Comparison of ENCODE assay signal across 10 cellular contexts in the genomic region with DNA sequence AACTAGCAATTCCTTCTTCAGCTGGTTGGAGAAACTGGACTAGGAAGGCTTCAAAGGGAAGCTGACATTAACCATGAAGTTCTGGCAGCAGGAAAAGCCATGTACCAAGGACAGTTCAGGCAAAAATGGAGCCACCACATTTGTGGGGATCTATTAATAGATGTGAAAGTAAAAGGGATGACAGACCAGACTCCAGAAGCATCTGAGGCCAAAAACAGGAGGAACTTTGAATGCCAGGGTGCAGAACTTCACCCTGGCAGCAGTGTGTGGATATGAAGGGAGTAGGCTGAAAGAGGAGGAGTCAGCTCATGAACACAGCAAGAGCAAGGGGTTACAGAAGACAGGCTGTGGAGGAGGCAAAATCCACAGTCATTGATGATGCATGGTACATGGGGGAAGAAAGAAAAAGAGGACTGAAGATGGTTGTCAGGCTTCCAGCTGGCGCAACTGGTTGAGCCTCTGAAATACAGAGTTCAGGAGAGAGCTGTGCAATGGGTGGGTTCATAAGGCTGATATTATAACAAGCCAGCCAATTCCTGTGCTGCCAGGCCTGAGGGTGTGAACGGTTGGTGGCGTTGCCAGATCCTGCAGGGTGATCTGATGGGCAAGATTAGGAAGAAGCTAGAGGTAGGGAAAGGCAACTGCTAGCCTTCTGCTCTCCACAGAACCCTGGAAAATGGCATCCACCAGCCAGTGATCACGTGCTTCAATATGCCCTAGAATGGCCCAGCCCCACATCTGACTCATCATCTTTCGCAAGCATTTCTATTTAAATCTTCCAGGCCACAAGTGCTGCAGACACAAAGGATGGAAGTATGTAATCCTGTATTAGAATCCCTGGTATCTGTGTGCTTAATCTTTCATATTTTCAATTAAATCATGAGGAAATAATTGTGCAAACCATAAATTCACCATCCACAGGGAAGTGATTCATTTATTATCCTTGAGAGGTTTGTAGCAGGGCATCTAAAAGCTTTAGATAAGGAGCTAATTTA.
DNase-seq lines count a peak whose midpoint lies in the region; TF ChIP-seq lines count a peak whose summit lies in the region.
"Had no signal": no experiment of that assay in that cellular context is flagged by ENCODE, and none has a peak within 500 bp of the region (broad histone marks: within the 10 kb centered on the region; RNA-seq: fewer than 3 reads in every experiment).

No MANE protein-coding gene starts in this region.

- TF ChIP-seq POLR2A in uterus (IDR thresholded peaks at IDR 0.05), result no peak

- H3K4me1 ChIP-seq in uterus (no peaks in the 10 kb centered on the region), ascending aorta (no peaks in the 10 kb centered on the region)

- intact Hi-C loops in uterus (cut with DNase I; ENCODE audit: low total_unique reads) (no loop called here), ascending aorta (cut with DNase I) (no loop called here)

- H3K9me3 ChIP-seq in WERI-Rb-1 (ENCODE audit: severe bottlenecking) (no peaks in the 10 kb centered on the region), uterus (no peaks in the 10 kb centered on the region), ascending aorta (no peaks in the 10 kb centered on the region)

- TF ChIP-seq CTCF in HL-60 (IDR thresholded peaks at IDR 0.05; ENCODE audit: insufficient read depth, low read length) (no peak), WERI-Rb-1 (IDR thresholded peaks at IDR 0.05; ENCODE audit: low read depth, low read length) (no peak), uterus (IDR thresholded peaks at IDR 0.05) (no peak), ascending aorta (IDR thresholded peaks at IDR 0.05) (no peak)

- DNase-seq in AML-193 (lab: John Stamatoyannopoulos, UW) (peak; percentile 79 to 82), HL-60 (ENCODE audit: low read depth in 1 of 2, low spot score in 1 of 2) (peak; percentile 73 to 75), SKM-1 (lab: John Stamatoyannopoulos, UW; ENCODE audit: unreplicated experiment) (peak; percentile 18), glomerular visceral epithelial cell (ENCODE audit: extremely low spot score) (peak; percentile 44), WERI-Rb-1 (no peak), uterus (no peak), ascending aorta (ENCODE audit: low spot score in 2 of 2) (no peak), retina (no peak)
- DNase-seq: immature natural killer cell, NCI-H2081 had no signal

- no peaks in the 10 kb centered on the region for H3K27me3 ChIP-seq in HL-60 (ENCODE audit: insufficient read depth, poor library complexity, severe bottlenecking)
- no peaks in the 10 kb centered on the region for H3K27me3 ChIP-seq in WERI-Rb-1 (ENCODE audit: insufficient read depth, low read depth, severe bottlenecking)
- H3K27me3 ChIP-seq in uterus, result no peaks in the 10 kb centered on the region
- no peaks in the 10 kb centered on the region for H3K27me3 ChIP-seq in ascending aorta

- H3K36me3 ChIP-seq in WERI-Rb-1 (no peaks in the 10 kb centered on the region), uterus (no peaks in the 10 kb centered on the region), ascending aorta (no peaks in the 10 kb centered on the region)

- no peak overlapping the region for H3K4me3 ChIP-seq in HL-60 (replicated peaks; ENCODE audit: insufficient read depth, low read length)
- H3K4me3 ChIP-seq in WERI-Rb-1 (ENCODE audit: low read depth, low read length), result no peak overlapping the region
- no peak overlapping the region for H3K4me3 ChIP-seq in uterus
- H3K4me3 ChIP-seq in ascending aorta, result no peak overlapping the region

- H3K27ac ChIP-seq in HL-60 (replicated peaks) (0 out of 2 replicates have a peak overlapping the region, but pooled peaks have one; percentile 21), WERI-Rb-1 (no peak overlapping the region), uterus (no peak overlapping the region), ascending aorta (no peak overlapping the region)

Comparison
In these comparisons a context has a peak if more than half of its experiments do, and no peak if none do; other contexts are left out.
1. DNase-seq: peak in AML-193 (2 of 2), HL-60 (2 of 2), SKM-1 (single experiment) and glomerular visceral epithelial cell (single experiment); none in WERI-Rb-1 (single experiment), uterus (0 of 2), ascending aorta (0 of 2) and retina (single experiment).